ENCODE assay signal across 19 cellular contexts in the genomic region with DNA sequence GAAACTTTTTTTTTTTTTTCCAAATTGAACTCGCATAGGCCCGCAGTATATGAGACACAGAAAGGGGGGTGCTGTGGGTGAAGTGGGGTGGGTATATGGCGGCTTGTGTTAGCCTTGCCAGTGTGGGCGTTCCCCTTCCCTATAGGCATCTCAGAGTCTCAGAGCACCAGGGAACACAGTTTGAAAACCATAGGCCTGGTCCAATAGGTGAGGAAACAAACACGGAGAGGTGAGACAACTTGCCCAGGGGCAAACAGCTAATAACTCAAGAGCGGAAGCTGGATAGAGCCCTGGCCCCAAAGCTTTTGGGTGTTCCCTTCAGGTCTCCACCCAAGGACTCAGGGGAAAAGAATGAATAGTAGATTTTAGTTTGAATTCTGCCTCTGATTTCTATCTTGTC. TPM values are rescaled to one million over a fixed set of nuclear protein-coding genes. Genes with fewer than 3 reads are reported as not detected.
DNase-seq lines count a peak whose midpoint lies in the region; TF ChIP-seq lines count a peak whose summit lies in the region.
"Had no signal": no experiment of that assay in that cellular context is flagged by ENCODE, and none has a peak within 500 bp of the region (broad histone marks: within the 10 kb centered on the region; RNA-seq: fewer than 3 reads in every experiment).

No MANE protein-coding gene starts in this region.

- H3K27me3 Mint-ChIP-seq in MCF 10A (ENCODE audit: insufficient read depth, unreplicated experiment): no peaks in the 10 kb centered on the region
- peaks cover 4% of the 10 kb centered on the region for H3K27me3 Mint-ChIP-seq in nephron progenitor cell (ENCODE audit: low read depth, poor library complexity)
- H3K27me3 Mint-ChIP-seq in progenitor cell of endocrine pancreas: no peaks in the 10 kb centered on the region

- H3K4me1 Mint-ChIP-seq in MCF 10A (ENCODE audit: insufficient read depth, unreplicated experiment) (peaks cover 27% of the 10 kb centered on the region), nephron progenitor cell (peaks cover 36% of the 10 kb centered on the region), progenitor cell of endocrine pancreas (ENCODE audit: low read depth) (peaks cover 18% of the 10 kb centered on the region)
- H3K4me1 Mint-ChIP-seq: CD14-positive monocyte; CD4-positive, alpha-beta memory T cell had no signal

- H3K36me3 Mint-ChIP-seq in MCF 10A (ENCODE audit: insufficient read depth, unreplicated experiment) (peaks cover 23% of the 10 kb centered on the region), nephron progenitor cell (ENCODE audit: low read depth) (peaks cover 40% of the 10 kb centered on the region), progenitor cell of endocrine pancreas (ENCODE audit: insufficient read depth) (peaks cover 26% of the 10 kb centered on the region)
- H3K36me3 Mint-ChIP-seq: CD14-positive monocyte; CD4-positive, alpha-beta memory T cell had no signal

- TF ChIP-seq CTCF in MCF 10A (IDR thresholded peaks at IDR 0.05; ENCODE audit: unreplicated experiment) (no peak), breast epithelium (IDR thresholded peaks at IDR 0.05) (no peak), nephron progenitor cell (IDR thresholded peaks at IDR 0.05) (no peak), progenitor cell of endocrine pancreas (IDR thresholded peaks at IDR 0.05; ENCODE audit: unreplicated experiment) (no peak)

- no TSS peak for BruUV-seq in MCF 10A (replicated peaks; lab: Mats Ljungman, UMichigan)

- no peaks in the 10 kb centered on the region for H3K9me3 Mint-ChIP-seq in MCF 10A (ENCODE audit: unreplicated experiment)
- H3K9me3 Mint-ChIP-seq in nephron progenitor cell: no peaks in the 10 kb centered on the region
- H3K9me3 Mint-ChIP-seq in progenitor cell of endocrine pancreas (ENCODE audit: low read depth): no peaks in the 10 kb centered on the region
- H3K9me3 Mint-ChIP-seq: CD14-positive monocyte; CD4-positive, alpha-beta memory T cell; HFFc6 had no signal

- no peak overlapping the region for H3K4me3 ChIP-seq in breast epithelium
- H3K4me3 ChIP-seq: A549, BLaER1 had no signal

- H3K27ac ChIP-seq in breast epithelium: no peak overlapping the region
- H3K27ac ChIP-seq in epithelial cell of prostate: peak overlapping the region; percentile 63
- H3K27ac ChIP-seq: 22Rv1, A549, BLaER1, HL-60 had no signal

- H3K27me3 ChIP-seq in breast epithelium: no peaks in the 10 kb centered on the region

- CTCF ChIA-PET in MCF 10A (lab: Yijun Ruan, JAX): interaction anchor here (0.6 to 2.6 kb wide), 10 partner anchors 10 to 1105 kb away, joined by 3 to 10 read pairs (median 4); no protein-coding TSS in a partner anchor

- H3K9me3 ChIP-seq in breast epithelium: no peaks in the 10 kb centered on the region
- H3K9me3 ChIP-seq: A549, BLaER1 had no signal

- DNase-seq in MCF 10A (ENCODE audit: unreplicated experiment) (peak; percentile 65), breast epithelium (ENCODE audit: low spot score in 2 of 2) (no peak), epithelial cell of prostate (ENCODE audit: low read depth, low spot score) (no peak), nephron progenitor cell (no peak), dedifferentiated amniotic fluid mesenchymal stem cell (ENCODE audit: extremely low spot score) (no peak), progenitor cell of endocrine pancreas (ENCODE audit: low spot score, unreplicated experiment) (no peak), HuH-7 (ENCODE audit: low spot score) (no peak)
- DNase-seq: CD4-positive, alpha-beta memory T cell; DMS79 treated with DMSO at 0.1 percent for 48 hours; GF-D8; GOT3; H7; HFFc6; IMR-90 had no signal

- no peaks in the 10 kb centered on the region for H3K4me1 ChIP-seq in breast epithelium
- H3K4me1 ChIP-seq: A549, BLaER1 had no signal

- H3K27ac Mint-ChIP-seq in MCF 10A (ENCODE audit: low read depth, unreplicated experiment) (peak overlapping the region; percentile 68), nephron progenitor cell (peak overlapping the region; percentile 61), progenitor cell of endocrine pancreas (no peak overlapping the region)
- H3K27ac Mint-ChIP-seq: CD4-positive, alpha-beta memory T cell; HFFc6 had no signal

- no peak for TF ChIP-seq POLR2A in breast epithelium (IDR thresholded peaks at IDR 0.05)

- intact Hi-C loops in MCF 10A (cut with micrococcal nuclease): loop anchor here (1.0 kb wide), 1 partner anchor 40 kb away; no protein-coding TSS in a partner anchor
- intact Hi-C loops in breast epithelium (cut with DNase I; ENCODE audit: low total_unique reads): no loop called here

- H3K4me3 Mint-ChIP-seq in MCF 10A (ENCODE audit: unreplicated experiment): peak overlapping the region; percentile 19
- H3K4me3 Mint-ChIP-seq in nephron progenitor cell: no peak overlapping the region
- no peak overlapping the region for H3K4me3 Mint-ChIP-seq in progenitor cell of endocrine pancreas (ENCODE audit: low read depth)
- H3K4me3 Mint-ChIP-seq: CD14-positive monocyte; CD4-positive, alpha-beta memory T cell; HFFc6 had no signal

- POLR2A ChIA-PET in MCF 10A (lab: Yijun Ruan, JAX): interaction anchor here (0.6 to 2.1 kb wide), 8 partner anchors 9 to 243 kb away, joined by 3 to 12 read pairs (median 3); no protein-coding TSS in a partner anchor

- H3K36me3 ChIP-seq in breast epithelium: no peaks in the 10 kb centered on the region
- H3K36me3 ChIP-seq: BLaER1 had no signal

RNA-seq across cellular contexts. Expression of a gene that starts 7.8 kb away (rescaled TPM):
- 57.8 and 67.6 TPM in 2 replicates for total RNA-seq in MCF 10A (2022)
- 1 to 10 TPM in 1 of 3 donors, under 1 TPM in 2; 0.16 to 1.6 (median 0.44) TPM for total RNA-seq in breast epithelium
- 34.1 and 34.4 TPM in 2 replicates for total RNA-seq in progenitor cell of endocrine pancreas
- total RNA-seq: CD4-positive, alpha-beta memory T cell; HFFc6 had no signal

Comparison
In these comparisons a context has a peak if more than half of its experiments do, and no peak if none do; other contexts are left out.
1. RNA of a gene that starts 7.8 kb away (total RNA-seq): 57.8 to 67.6 TPM in MCF 10A and 34.1 to 34.4 TPM in progenitor cell of endocrine pancreas; 0.16 to 1.6 TPM in breast epithelium; every median in the first group is over 10 times any median in the second.